In the genomic region with DNA sequence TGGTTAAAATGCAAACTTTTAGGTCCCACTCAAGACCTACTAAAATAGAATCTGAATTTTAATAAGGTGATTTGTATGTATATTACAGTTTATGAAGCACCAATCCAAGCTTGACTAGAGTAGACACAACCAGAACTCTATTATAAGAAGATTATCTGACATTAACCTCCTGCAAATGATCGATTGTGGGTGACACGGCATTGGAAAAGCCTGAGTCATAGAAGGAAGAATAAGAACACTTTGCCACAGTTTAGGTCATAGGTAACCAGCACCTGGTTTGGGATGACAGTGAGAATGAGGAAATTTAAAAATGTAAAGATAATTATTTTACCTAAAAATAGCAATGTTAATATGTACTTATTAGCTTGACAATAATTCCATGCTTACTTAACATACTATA, we compare ENCODE assay signal across 27 cellular contexts. TPM values are rescaled to one million over a fixed set of nuclear protein-coding genes. Genes with fewer than 3 reads are reported as not detected.
"Had no signal": no experiment of that assay in that cellular context is flagged by ENCODE, and none has a peak within 500 bp of the region (broad histone marks: within the 10 kb centered on the region; RNA-seq: fewer than 3 reads in every experiment).

No MANE protein-coding gene starts in this region.

- ATAC-seq: activated T-helper 17 cell treated with anti-CD3 and anti-CD28 coated beads, Interleukin-2, amount 50 U/mL, for 72 hours had no signal

- DNase-seq: activated CD4-positive, alpha-beta memory T cell treated with anti-CD3 and anti-CD28 coated beads for 36 hours; activated CD4-positive, alpha-beta T cell treated with anti-CD3 and anti-CD28 coated beads, Interleukin-2, amount 10 ng/mL, durations not matched to agents 7 days and 5 days; activated CD4-positive, CD25-positive, alpha-beta regulatory T cell; activated CD8-positive, alpha-beta memory T cell treated with anti-CD3 and anti-CD28 coated beads for 24 hours; activated gamma-delta T cell treated with Interleukin-2 at 50 U/mL for 16 hours; activated naive CD4-positive, alpha-beta T cell treated with anti-CD3 and anti-CD28 coated beads, Interleukin-2, amount 10 ng/mL, durations not matched to agents 7 days and 5 days; activated naive CD8-positive, alpha-beta T cell treated with anti-CD3 and anti-CD28 coated beads for 36 hours; activated T-cell treated with anti-CD3 and anti-CD28 coated beads for 4 hours; activated T-cell treated with anti-CD3 and anti-CD28 coated beads, Interleukin-2, amount 50 U/mL, for 48 hours; caudate nucleus; KG1; NCI-H1092 treated with DMSO at 0.1 percent for 48 hours; NCI-H1417 treated with DMSO at 0.1 percent for 48 hours; NCI-H1694; NCI-H2029; NCI-H2107; NCI-H2171 treated with DMSO at 0.1 percent for 48 hours; NCI-H226; NCI-H526; NCI-H774; SHP77 treated with DMSO at 0.1 percent for 48 hours; T-helper 1 cell had no signal

- H3K27ac ChIP-seq: SK-N-MC, VCaP had no signal

- H3K4me3 ChIP-seq: SK-N-MC had no signal

RNA-seq across cellular contexts. Expression of a gene that starts 15.2 kb away (rescaled TPM):
- total RNA-seq: activated CD4-positive, alpha-beta memory T cell treated with anti-CD3 and anti-CD28 coated beads for 36 hours; activated CD4-positive, alpha-beta T cell treated with anti-CD3 and anti-CD28 coated beads, Interleukin-2, amount 10 ng/mL, durations not matched to agents 7 days and 5 days; activated naive CD8-positive, alpha-beta T cell treated with anti-CD3 and anti-CD28 coated beads for 36 hours; activated T-helper 17 cell treated with anti-CD3 and anti-CD28 coated beads, Interleukin-2, amount 50 U/mL, for 72 hours; OCI-LY7; T-helper 2 cell treated with Interferon-gamma antibody and Interleukin-4, amounts not matched to agents 100 ng/mL and 5 ng/mL, for 36 hours had no signal
